ENCODE assay signal across 8 cellular contexts in genomic region chr1:90721210-90722194, GRCh38. TPM values are rescaled to one million over a fixed set of nuclear protein-coding genes. Genes with fewer than 3 reads are reported as not detected.
DNase-seq lines count a peak whose midpoint lies in the region; ATAC-seq, FAIRE-seq and TF ChIP-seq lines count a peak whose summit lies in the region.

No MANE protein-coding gene starts in this region.

- FAIRE-seq in astrocyte (lab: Jason Lieb, UNC) (no peak), kidney (lab: Jason Lieb, UNC) (peak; percentile 25)

- no peak overlapping the region for H3K27ac Mint-ChIP-seq in astrocyte (ENCODE audit: unreplicated experiment)

- POLR2A ChIA-PET in PC-3 (lab: Charles Lee; ENCODE audit: unreplicated experiment): interaction anchor here (0.6 kb wide), 1 partner anchor 236 kb away, joined by 3 read pairs; no protein-coding TSS in a partner anchor

- BruUV-seq in PC-3 (replicated peaks; lab: Mats Ljungman, UMichigan): no TSS peak

- peaks cover 24% of the 10 kb centered on the region for H3K27me3 ChIP-seq in PC-3 (ENCODE audit: low read length)
- H3K27me3 ChIP-seq in astrocyte (ENCODE audit: insufficient read depth, low read length): peaks cover 91% of the 10 kb centered on the region
- peaks cover 64 to 100% (median 95%) of the 10 kb centered on the region in 3 donors for H3K27me3 ChIP-seq in stomach

- H3K4me2 ChIP-seq in PC-3 (ENCODE audit: low read length): peak overlapping the region; percentile 25
- H3K4me2 ChIP-seq in astrocyte (ENCODE audit: low read length): no peak overlapping the region

- peaks cover 3% of the 10 kb centered on the region for H3K36me3 Mint-ChIP-seq in astrocyte (ENCODE audit: low read depth, unreplicated experiment)

- H3K4me3 Mint-ChIP-seq in astrocyte (ENCODE audit: unreplicated experiment): no peak overlapping the region

- no peaks in the 10 kb centered on the region for H3K9me2 ChIP-seq in PC-3 (replicated peaks; ENCODE audit: low read length)

- H3K9me3 ChIP-seq in PC-3 (ENCODE audit: low read length) (no peaks in the 10 kb centered on the region), astrocyte (ENCODE audit: insufficient read depth, low read depth, low read length) (no peaks in the 10 kb centered on the region), kidney (ENCODE audit: control insufficient read depth in 1 of 2, low read length in 2 of 2) (no peaks in the 10 kb centered on the region), stomach (peaks cover 0 to 54% (median 6%) of the 10 kb centered on the region in 4 donors)

- no peaks in the 10 kb centered on the region for H4K20me1 ChIP-seq in PC-3 (ENCODE audit: low read length)
- no peaks in the 10 kb centered on the region for H4K20me1 ChIP-seq in astrocyte (ENCODE audit: insufficient read depth, low read length)

- H3K9ac ChIP-seq in PC-3 (ENCODE audit: low read length): no peak overlapping the region
- no peak overlapping the region for H3K9ac ChIP-seq in astrocyte (ENCODE audit: low read length)
- H3K9ac ChIP-seq in kidney (ENCODE audit: low read length in 2 of 2): no peak overlapping the region

- H3K9me3 Mint-ChIP-seq in astrocyte (ENCODE audit: unreplicated experiment): peaks cover 15% of the 10 kb centered on the region

- TF ChIP-seq POLR2A in stomach (IDR thresholded peaks at IDR 0.05): no peak

- DNase-seq in DMS 273 treated with DMSO at 0.1 percent for 48 hours (lab: John Stamatoyannopoulos, UW): peak; percentile 41
- DNase-seq in GM20000 (ENCODE audit: low spot score): peak; percentile 83
- DNase-seq in Kasumi-1 (lab: John Stamatoyannopoulos, UW): peak; percentile 70 to 83
- DNase-seq in PC-3: peak; percentile 83
- peak; percentile 8 for DNase-seq in astrocyte (ENCODE audit: low read depth)
- DNase-seq in kidney: no peak
- DNase-seq in stomach: peak; percentile 48
- DNase-seq in mesenteric fat pad (ENCODE audit: low spot score): no peak

- TF ChIP-seq EP300 in stomach (IDR thresholded peaks at IDR 0.05): no peak

- H2AFZ ChIP-seq in PC-3 (ENCODE audit: low read length): no peak overlapping the region; the same call in 1 of the 2 replicates
- no peak overlapping the region for H2AFZ ChIP-seq in astrocyte (ENCODE audit: low read depth, low read length)

- H3K36me3 ChIP-seq in PC-3 (ENCODE audit: low read depth, low read length) (no peaks in the 10 kb centered on the region), astrocyte (ENCODE audit: insufficient read depth, low read length) (no peaks in the 10 kb centered on the region), kidney (ENCODE audit: control insufficient read depth in 1 of 2, insufficient read depth in 2 of 2, low read length in 2 of 2) (no peaks in the 10 kb centered on the region), stomach (no peaks in the 10 kb centered on the region)

- H3K79me2 ChIP-seq in PC-3 (ENCODE audit: low read length): no peaks in the 10 kb centered on the region
- no peaks in the 10 kb centered on the region for H3K79me2 ChIP-seq in astrocyte (ENCODE audit: insufficient read depth, low read length)

- ATAC-seq in PC-3: peak; percentile 65

- 6 to 9% (median 7%) methylated on average over 15 of the region's 15 CpGs for WGBS in stomach, 5 donors

- peaks cover 79% of the 10 kb centered on the region for H3K27me3 Mint-ChIP-seq in astrocyte (ENCODE audit: low read depth, unreplicated experiment)

- CTCF ChIA-PET in PC-3 (lab: Charles Lee): interaction anchor here (0.5 to 1.1 kb wide), 12 partner anchors 13 to 1887 kb away, joined by 3 to 17 read pairs (median 3); partner anchors contain the start of gene ZNF644

- H3K27ac ChIP-seq in PC-3 (ENCODE audit: low read length): no peak overlapping the region
- no peak overlapping the region for H3K27ac ChIP-seq in astrocyte (ENCODE audit: low read depth, low read length)
- no peak overlapping the region for H3K27ac ChIP-seq in kidney (ENCODE audit: low read depth in 2 of 2, low read length in 2 of 2)
- H3K27ac ChIP-seq in stomach: no peak overlapping the region

- intact Hi-C loops in PC-3 (cut with micrococcal nuclease): loop anchor here (1.0 to 5.0 kb wide), 5 partner anchors 243 to 605 kb away; no protein-coding TSS in a partner anchor
- intact Hi-C loops in kidney (cut with DNase I): no loop called here
- intact Hi-C loops in stomach (cut with DNase I; ENCODE audit: low total_unique reads): no loop called here

- TF ChIP-seq CTCF in GM20000 (IDR thresholded peaks at IDR 0.05; ENCODE audit: extremely low read depth, missing control alignments) (peak; percentile 80), PC-3 (conservative IDR thresholded peaks at IDR 0.05; ENCODE audit: low read depth, low read length) (peak; percentile 86), astrocyte (IDR thresholded peaks at IDR 0.05; ENCODE audit: insufficient read depth, low read depth, low read length) (peak; percentile 88), kidney (IDR thresholded peaks at IDR 0.05; ENCODE audit: borderline replicate concordance, extremely low read depth, insufficient read depth) (peak; percentile 65), stomach (IDR thresholded peaks at IDR 0.05) (peak in 4 of 7 experiments; percentile 46 to 68 (median 58))

- 0 out of 2 replicates have a peak, but pooled peaks cover 7% of the 10 kb centered on the region for H3K4me1 ChIP-seq in PC-3 (ENCODE audit: insufficient read depth, low read length)
- no peaks in the 10 kb centered on the region for H3K4me1 ChIP-seq in astrocyte (ENCODE audit: insufficient read depth, low read length)
- peaks cover 8 to 16% of the 10 kb centered on the region in 2 donors for H3K4me1 ChIP-seq in kidney (ENCODE audit: control insufficient read depth in 1 of 2, insufficient read depth in 1 of 2, low read depth in 1 of 2, low read length in 2 of 2)
- peaks cover 38 to 72% (median 53%) of the 10 kb centered on the region in 4 donors for H3K4me1 ChIP-seq in stomach

- peaks cover 6% of the 10 kb centered on the region for H3K4me1 Mint-ChIP-seq in astrocyte (ENCODE audit: low read depth, unreplicated experiment)

- H3F3A ChIP-seq in PC-3 (ENCODE audit: low read length, unreplicated experiment): no peaks in the 10 kb centered on the region

- H3K4me3 ChIP-seq in PC-3 (ENCODE audit: low read length) (no peak overlapping the region), astrocyte (ENCODE audit: insufficient read depth, low read depth, low read length) (no peak overlapping the region), kidney (ENCODE audit: low read length in 2 of 2) (no peak overlapping the region), stomach (no peak overlapping the region)

RNA-seq across cellular contexts. Expression of gene BARHL2, which starts 4.4 kb away (rescaled TPM):
- not detected in 2 replicates for total RNA-seq in PC-3 (2014; rRNA removed)
- total RNA-seq in astrocyte: not detected in 2 replicates
- not detected for total RNA-seq in kidney
- not detected for polyA plus RNA-seq in kidney (ENCODE audit: insufficient read depth, low read depth, low replicate concordance)
- total RNA-seq in stomach: not detected
- not detected for polyA plus RNA-seq in stomach
- total RNA-seq in mesenteric fat pad: not detected

Comparison
In these comparisons a context has a peak if more than half of its experiments do, and no peak if none do; other contexts are left out.
1. DNase-seq: peak in DMS 273 treated with DMSO at 0.1 percent for 48 hours (single experiment), GM20000 (single experiment), Kasumi-1 (2 of 2), PC-3 (single experiment), astrocyte (single experiment) and stomach (single experiment); none in kidney (single experiment) and mesenteric fat pad (single experiment).
2. Peak in every context shown above with its lines, with median percentiles within 50 percentile points of each other: CTCF ChIP-seq.